In genomic region chr5:95619518-95620029, GRCh38 we compare ENCODE assay signal across 8 cellular contexts. TPM values are rescaled to one million over a fixed set of nuclear protein-coding genes. Genes with fewer than 3 reads are reported as not detected.
A peak's percentile ranks its signal among the peaks of the same experiment; 100 is the strongest.
DNase-seq lines count a peak whose midpoint lies in the region; ATAC-seq, FAIRE-seq and TF ChIP-seq lines count a peak whose summit lies in the region.

No MANE protein-coding gene starts in this region.

- H3K9ac ChIP-seq in fibroblast of lung (ENCODE audit: insufficient read depth, low read length), result no peak overlapping the region

- POLR2A ChIA-PET in OCI-LY7 (lab: Charles Lee), result interaction anchor here (0.6 kb wide), 1 partner anchor 56 kb away, joined by 3 read pairs; no protein-coding TSS in a partner anchor

- FAIRE-seq in pancreas (lab: Jason Lieb, UNC), result no peak

- intact Hi-C loops in OCI-LY7 (cut with micrococcal nuclease; ENCODE audit: unreplicated experiment), result no loop called here
- intact Hi-C loops in pancreas (cut with DNase I), result loop anchor here in 1 of 3 donors (10.0 kb wide), 1 partner anchor 55 kb away; no protein-coding TSS in a partner anchor

- H4K20me1 ChIP-seq in OCI-LY7 (ENCODE audit: insufficient read depth, low read length) (no peaks in the 10 kb centered on the region), fibroblast of lung (ENCODE audit: control insufficient read depth, extremely low read depth, insufficient read depth, low read length) (no peaks in the 10 kb centered on the region)

- TF ChIP-seq CTCF in OCI-LY7 (conservative IDR thresholded peaks at IDR 0.05; ENCODE audit: low read length), result no peak
- no peak for TF ChIP-seq CTCF in fibroblast of lung (conservative IDR thresholded peaks at IDR 0.05 in 1 of 2, IDR thresholded peaks at IDR 0.05 in 1 of 2; ENCODE audit: low read depth in 1 of 2, low read length in 2 of 2)
- TF ChIP-seq CTCF in pancreas (IDR thresholded peaks at IDR 0.05), result no peak

- H3K27me3 ChIP-seq in fibroblast of lung (ENCODE audit: control insufficient read depth, insufficient read depth, low read length), result no peaks in the 10 kb centered on the region
- H3K27me3 ChIP-seq in pancreas, result no peaks in the 10 kb centered on the region

- H3K36me3 ChIP-seq in OCI-LY7 (ENCODE audit: insufficient read depth, low read length), result no peaks in the 10 kb centered on the region
- no peaks in the 10 kb centered on the region for H3K36me3 ChIP-seq in fibroblast of lung (ENCODE audit: control insufficient read depth, insufficient read depth, low read length)
- no peaks in the 10 kb centered on the region for H3K36me3 ChIP-seq in pancreas

- H3K79me2 ChIP-seq in OCI-LY7 (ENCODE audit: insufficient read depth, low read depth, low read length) (no peaks in the 10 kb centered on the region), fibroblast of lung (ENCODE audit: control insufficient read depth, insufficient read depth, low read length) (no peaks in the 10 kb centered on the region)

- H3K4me1 ChIP-seq in OCI-LY7 (ENCODE audit: insufficient read depth, low read length, poor library complexity, severe bottlenecking) (no peaks in the 10 kb centered on the region), fibroblast of lung (ENCODE audit: control insufficient read depth, extremely low read depth, insufficient read depth, low read length) (peaks cover 2% of the 10 kb centered on the region), pancreas (peaks cover 12 to 17% (median 16%) of the 10 kb centered on the region in 3 donors)

- DNase-seq in COR-L47 (lab: John Stamatoyannopoulos, UW) (peak; percentile 47), OCI-LY7 (ENCODE audit: low spot score) (no peak), fibroblast of lung (ENCODE audit: low read depth in 2 of 2) (no peak), pancreas (peak in 1 of 6 donors; percentile 38), KG1 (lab: John Stamatoyannopoulos, UW) (no peak), medulla oblongata (ENCODE audit: extremely low spot score) (no peak), iPS-NIHi7 (ENCODE audit: extremely low spot score) (no peak)

- CTCF ChIA-PET in OCI-LY7 (lab: Charles Lee; ENCODE audit: unreplicated experiment), result no interaction called here

- H2AFZ ChIP-seq in OCI-LY7 (ENCODE audit: low read length) (no peak overlapping the region), fibroblast of lung (ENCODE audit: low read length) (peak overlapping the region; percentile 82)

- BruUV-seq in OCI-LY7 (replicated peaks; lab: Mats Ljungman, UMichigan), result no TSS peak

- H3K9me2 ChIP-seq in OCI-LY7 (ENCODE audit: insufficient read depth, low read length), result no peaks in the 10 kb centered on the region

- no peaks in the 10 kb centered on the region for H3K9me3 ChIP-seq in OCI-LY7 (ENCODE audit: low read length)
- H3K9me3 ChIP-seq in fibroblast of lung (ENCODE audit: control insufficient read depth, insufficient read depth, low read depth, low read length), result no peaks in the 10 kb centered on the region
- no peaks in the 10 kb centered on the region for H3K9me3 ChIP-seq in pancreas

- peak; percentile 2 to 8 (median 4) for ATAC-seq in pancreas
- ATAC-seq in HG03521 (IDR thresholded peaks at IDR 0.05; ENCODE audit: unreplicated experiment), result no peak

- H3K4me2 ChIP-seq in OCI-LY7 (ENCODE audit: low read length) (peak overlapping the region; percentile 29; the same call in 1 of the 2 replicates), fibroblast of lung (ENCODE audit: extremely low read depth, insufficient read depth, low read length) (peak overlapping the region; percentile 59)

- 7% methylated on average over 19 of the region's 19 CpGs for WGBS in pancreas, 2 donors

- H3K27ac ChIP-seq in OCI-LY7 (ENCODE audit: low read depth, low read length, poor library complexity, severe bottlenecking), result no peak overlapping the region
- no peak overlapping the region for H3K27ac ChIP-seq in fibroblast of lung (ENCODE audit: insufficient read depth, low read length)
- H3K27ac ChIP-seq in pancreas, result peak overlapping the region; percentile 87 to 96 (median 91)

- H3K4me3 ChIP-seq in OCI-LY7 (ENCODE audit: low read depth, low read length, poor library complexity, severe bottlenecking) (no peak overlapping the region), fibroblast of lung (replicated peaks in 1 of 4; ENCODE audit: control extremely low read depth in 1 of 4, insufficient read depth in 1 of 4, low read depth in 3 of 4, low read length in 4 of 4) (peak overlapping the region; percentile 43 to 55 (median 48)), pancreas (peak overlapping the region; percentile 38 to 73 (median 53))

RNA-seq across cellular contexts. Expression of gene GPR150, which starts 0.3 kb away (rescaled TPM):
- not detected in 2 replicates for total RNA-seq in OCI-LY7 (2014; rRNA removed; shearing (Covaris generic))
- total RNA-seq in OCI-LY7 (2022), result not detected in 2 replicates
- total RNA-seq in fibroblast of lung, result under 0.01 and 0.33 TPM in 2 replicates
- 0.23 and 0.43 TPM in 2 replicates for polyA plus RNA-seq in fibroblast of lung
- polyA plus RNA-seq in fibroblast of lung (2012), result 0.40 and 0.69 TPM in 2 replicates
- polyA minus RNA-seq in fibroblast of lung (ENCODE audit: low replicate concordance), result 0.70 TPM in 1 of 2 replicates, not detected in the other
- total RNA-seq in pancreas, result 1 to 10 TPM in 4 of 6 donors, under 1 TPM in 2; 0.61 to 5.7 (median 2.4) TPM
- 1 to 10 TPM; 1.4 to 2.1 TPM for polyA plus RNA-seq in pancreas

RNA-seq across cellular contexts. Expression of gene RFESD, which starts 27.0 kb away (rescaled TPM):
- total RNA-seq in OCI-LY7 (2014; rRNA removed; shearing (Covaris generic)), result 7.6 and 9.9 TPM in 2 replicates
- 7.6 and 10.9 TPM in 2 replicates for total RNA-seq in OCI-LY7 (2022)
- total RNA-seq in fibroblast of lung, result 3.1 and 4.8 TPM in 2 replicates
- 2.7 TPM in 2 replicates for polyA plus RNA-seq in fibroblast of lung
- polyA plus RNA-seq in fibroblast of lung (2012), result 2.0 and 2.7 TPM in 2 replicates
- polyA minus RNA-seq in fibroblast of lung (ENCODE audit: low replicate concordance), result not detected in 2 replicates
- 1 to 10 TPM; 1.3 to 2.7 (median 1.7) TPM for total RNA-seq in pancreas
- 1 to 10 TPM; 1.1 to 2.8 TPM for polyA plus RNA-seq in pancreas

Comparison
In these comparisons a context has a peak if more than half of its experiments do, and no peak if none do; other contexts are left out.
1. H3K27ac ChIP-seq: peak in pancreas (4 of 4); none in OCI-LY7 (single experiment) and fibroblast of lung (single experiment).